ENCODE assay signal across 12 cellular contexts in genomic region chr10:45353176-45353575, GRCh38. TPM values are rescaled to one million over a fixed set of nuclear protein-coding genes. Genes with fewer than 3 reads are reported as not detected.
DNase-seq lines count a peak whose midpoint lies in the region; ATAC-seq lines count a peak whose summit lies in the region.
"Had no signal": no experiment of that assay in that cellular context is flagged by ENCODE, and none has a peak within 500 bp of the region (broad histone marks: within the 10 kb centered on the region; RNA-seq: fewer than 3 reads in every experiment).

No MANE protein-coding gene starts in this region.

- no peaks in the 10 kb centered on the region for H3K27me3 ChIP-seq in Karpas-422 (ENCODE audit: low read length)

- H3K9ac ChIP-seq in Karpas-422 (ENCODE audit: low read length): no peak overlapping the region

- H3K4me1 ChIP-seq in Karpas-422 (ENCODE audit: low read length): peaks cover 22% of the 10 kb centered on the region

- CTCF ChIA-PET in activated CD4-positive, alpha-beta T cell treated with anti-CD3 and anti-CD28 coated beads, Interleukin-2, amount 10 ng/mL, durations not matched to agents 7 days and 5 days (lab: Charles Lee): interaction anchor here (0.9 to 1.3 kb wide), 2 partner anchors 18 to 66 kb away, joined by 3 read pairs; no protein-coding TSS in a partner anchor

- H3K9me3 ChIP-seq in Karpas-422 (ENCODE audit: low read length): no peaks in the 10 kb centered on the region

- peaks cover 13% of the 10 kb centered on the region for H3K27me3 Mint-ChIP-seq in activated CD4-positive, alpha-beta T cell treated with anti-CD3 and anti-CD28 coated beads, Interleukin-2, amount 10 ng/mL, durations not matched to agents 24 days and 14 days
- H3K27me3 Mint-ChIP-seq in activated CD4-positive, alpha-beta T cell treated with anti-CD3 and anti-CD28 coated beads, Interleukin-2, amount 10 ng/mL, durations not matched to agents 7 days and 5 days: peaks cover 34% of the 10 kb centered on the region

- no peak overlapping the region for H2AFZ ChIP-seq in Karpas-422 (ENCODE audit: low read length)
- H2AFZ ChIP-seq: PC-9 had no signal

- POLR2A ChIA-PET in activated CD4-positive, alpha-beta T cell treated with anti-CD3 and anti-CD28 coated beads, Interleukin-2, amount 10 ng/mL, durations not matched to agents 7 days and 5 days (lab: Charles Lee): no interaction called here

- peaks cover 6% of the 10 kb centered on the region; the same call in 1 of the 2 replicates for H3K36me3 ChIP-seq in Karpas-422 (ENCODE audit: insufficient read depth, low read length)

- peak overlapping the region; percentile 65 for H3K27ac Mint-ChIP-seq in activated CD4-positive, alpha-beta T cell treated with anti-CD3 and anti-CD28 coated beads, Interleukin-2, amount 10 ng/mL, durations not matched to agents 24 days and 14 days
- no peak overlapping the region for H3K27ac Mint-ChIP-seq in activated CD4-positive, alpha-beta T cell treated with anti-CD3 and anti-CD28 coated beads, Interleukin-2, amount 10 ng/mL, durations not matched to agents 7 days and 5 days

- no peaks in the 10 kb centered on the region; the same call in 1 of the 2 replicates for H3K9me2 ChIP-seq in Karpas-422 (replicated peaks; ENCODE audit: insufficient read depth, low read length)

- H3K4me2 ChIP-seq in Karpas-422 (ENCODE audit: low read depth, low read length, poor library complexity, severe bottlenecking): no peak overlapping the region
- H3K4me2 ChIP-seq: PC-9 had no signal

- H3K36me3 Mint-ChIP-seq in activated CD4-positive, alpha-beta T cell treated with anti-CD3 and anti-CD28 coated beads, Interleukin-2, amount 10 ng/mL, durations not matched to agents 24 days and 14 days (ENCODE audit: low read depth): no peaks in the 10 kb centered on the region
- H3K36me3 Mint-ChIP-seq in activated CD4-positive, alpha-beta T cell treated with anti-CD3 and anti-CD28 coated beads, Interleukin-2, amount 10 ng/mL, durations not matched to agents 7 days and 5 days (ENCODE audit: low read depth): peaks cover 3% of the 10 kb centered on the region

- H3K4me3 Mint-ChIP-seq in activated CD4-positive, alpha-beta T cell treated with anti-CD3 and anti-CD28 coated beads, Interleukin-2, amount 10 ng/mL, durations not matched to agents 24 days and 14 days: no peak overlapping the region
- H3K4me3 Mint-ChIP-seq in activated CD4-positive, alpha-beta T cell treated with anti-CD3 and anti-CD28 coated beads, Interleukin-2, amount 10 ng/mL, durations not matched to agents 7 days and 5 days: no peak overlapping the region

- H3K9me3 Mint-ChIP-seq in activated CD4-positive, alpha-beta T cell treated with anti-CD3 and anti-CD28 coated beads, Interleukin-2, amount 10 ng/mL, durations not matched to agents 24 days and 14 days: peaks cover 5% of the 10 kb centered on the region
- H3K9me3 Mint-ChIP-seq in activated CD4-positive, alpha-beta T cell treated with anti-CD3 and anti-CD28 coated beads, Interleukin-2, amount 10 ng/mL, durations not matched to agents 7 days and 5 days: peaks cover 5% of the 10 kb centered on the region

- H3K4me3 ChIP-seq in Karpas-422 (ENCODE audit: low read length): no peak overlapping the region
- H3K4me3 ChIP-seq: coronary artery, PC-9 had no signal

- intact Hi-C loops in activated CD4-positive, alpha-beta T cell treated with anti-CD3 and anti-CD28 coated beads, Interleukin-2, amount 10 ng/mL, durations not matched to agents 24 days and 14 days (cut with micrococcal nuclease): loop anchor here (2.0 kb wide), 3 partner anchors 20 to 228 kb away; no protein-coding TSS in a partner anchor

- DNase-seq in activated CD4-positive, alpha-beta T cell treated with anti-CD3 and anti-CD28 coated beads, Interleukin-2, amount 10 ng/mL, durations not matched to agents 24 days and 14 days: no peak
- no peak for DNase-seq in activated CD4-positive, alpha-beta T cell treated with anti-CD3 and anti-CD28 coated beads, Interleukin-2, amount 10 ng/mL, durations not matched to agents 7 days and 5 days
- peak; percentile 39 for DNase-seq in Karpas-422
- no peak for DNase-seq in stimulated activated naive CD8-positive, alpha-beta T cell treated with anti-CD3 and anti-CD28 coated beads, Interleukin-15, Interleukin-2, amounts not matched to agents 100 U/mL and 50 U/mL, for 24 hours
- DNase-seq in EL: no peak
- DNase-seq in mucosa of gallbladder (ENCODE audit: low spot score): no peak
- DNase-seq in kidney glomerular epithelial cell (lab: John Stamatoyannopoulos, UW): no peak
- DNase-seq: ACHN, PC-9 had no signal

- ATAC-seq in HG02610 (IDR thresholded peaks at IDR 0.05; ENCODE audit: unreplicated experiment): peak; percentile 77
- ATAC-seq in stimulated activated naive CD8-positive, alpha-beta T cell treated with anti-CD3 and anti-CD28 coated beads, Interleukin-15, Interleukin-2, amounts not matched to agents 100 U/mL and 50 U/mL, for 24 hours: peak; percentile 77

- H3K79me2 ChIP-seq in Karpas-422 (ENCODE audit: low read length): peaks cover 8% of the 10 kb centered on the region

- H3K4me1 Mint-ChIP-seq in activated CD4-positive, alpha-beta T cell treated with anti-CD3 and anti-CD28 coated beads, Interleukin-2, amount 10 ng/mL, durations not matched to agents 24 days and 14 days: peaks cover 20% of the 10 kb centered on the region
- peaks cover 15% of the 10 kb centered on the region for H3K4me1 Mint-ChIP-seq in activated CD4-positive, alpha-beta T cell treated with anti-CD3 and anti-CD28 coated beads, Interleukin-2, amount 10 ng/mL, durations not matched to agents 7 days and 5 days

- no peak overlapping the region for H3K27ac ChIP-seq in Karpas-422 (ENCODE audit: low read length)
- H3K27ac ChIP-seq: coronary artery, PC-9 had no signal

- H4K20me1 ChIP-seq in Karpas-422 (ENCODE audit: insufficient read depth, low read depth, low read length): no peaks in the 10 kb centered on the region

RNA-seq across cellular contexts. Expression of gene ALOX5, which starts 20.8 kb away (rescaled TPM):
- 1.0 and 2.4 TPM in 2 replicates for total RNA-seq in activated CD4-positive, alpha-beta T cell treated with anti-CD3 and anti-CD28 coated beads, Interleukin-2, amount 10 ng/mL, durations not matched to agents 24 days and 14 days
- 1 to 10 TPM; 6.7 to 9.0 TPM for total RNA-seq in activated CD4-positive, alpha-beta T cell treated with anti-CD3 and anti-CD28 coated beads, Interleukin-2, amount 10 ng/mL, durations not matched to agents 7 days and 5 days
- 480 and 661 TPM in 2 replicates for total RNA-seq in Karpas-422 (2014; rRNA removed; shearing (Covaris generic); ENCODE audit: low replicate concordance)
- 25.8 TPM for total RNA-seq in mucosa of gallbladder

RNA-seq across cellular contexts. Expression of gene OR13A1, which starts 37.8 kb away (rescaled TPM):
- total RNA-seq in activated CD4-positive, alpha-beta T cell treated with anti-CD3 and anti-CD28 coated beads, Interleukin-2, amount 10 ng/mL, durations not matched to agents 24 days and 14 days: not detected in 2 replicates
- under 1 TPM; 0.10 to 0.15 TPM for total RNA-seq in activated CD4-positive, alpha-beta T cell treated with anti-CD3 and anti-CD28 coated beads, Interleukin-2, amount 10 ng/mL, durations not matched to agents 7 days and 5 days
- total RNA-seq in Karpas-422 (2014; rRNA removed; shearing (Covaris generic); ENCODE audit: low replicate concordance): 3.2 and 9.7 TPM in 2 replicates
- total RNA-seq in mucosa of gallbladder: not detected
- total RNA-seq: PC-9, posterior vena cava had no signal

Comparison
In these comparisons a context has a peak if more than half of its experiments do, and no peak if none do; other contexts are left out.
1. RNA of gene ALOX5, which starts 20.8 kb away (total RNA-seq): 480 to 661 TPM in Karpas-422; 25.8 TPM in mucosa of gallbladder (single experiment), 6.7 to 9.0 TPM in activated CD4-positive, alpha-beta T cell treated with anti-CD3 and anti-CD28 coated beads, Interleukin-2, amount 10 ng/mL, durations not matched to agents 7 days and 5 days and 1.0 to 2.4 TPM in activated CD4-positive, alpha-beta T cell treated with anti-CD3 and anti-CD28 coated beads, Interleukin-2, amount 10 ng/mL, durations not matched to agents 24 days and 14 days; every median in the first group is over 10 times any median in the second.